In the genomic region with DNA sequence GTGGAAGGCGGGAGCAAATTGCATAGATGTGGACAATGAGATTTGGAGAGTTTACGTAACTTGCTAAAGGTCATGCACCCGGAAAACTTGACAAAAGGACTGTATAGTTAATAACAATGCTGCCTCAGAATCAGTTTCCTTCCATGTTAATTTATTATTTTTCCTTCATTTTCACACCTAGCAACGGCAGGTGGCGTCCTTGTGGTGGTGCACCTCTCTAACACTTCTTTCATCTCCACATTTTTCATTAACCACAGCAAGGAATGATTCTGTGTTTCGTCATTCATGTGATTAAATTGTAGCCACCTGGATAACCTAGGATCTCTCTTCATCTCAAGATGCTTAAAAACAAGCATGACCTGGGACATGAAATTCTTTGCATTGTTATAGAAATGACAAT, we compare ENCODE assay signal across 14 cellular contexts.
DNase-seq lines count a peak whose midpoint lies in the region; ATAC-seq and TF ChIP-seq lines count a peak whose summit lies in the region.
"Had no signal": no experiment of that assay in that cellular context is flagged by ENCODE, and none has a peak within 500 bp of the region (broad histone marks: within the 10 kb centered on the region; RNA-seq: fewer than 3 reads in every experiment).

No MANE protein-coding gene starts in this region.

- DNase-seq in left ventricle myocardium inferior (no peak), cardiac septum (ENCODE audit: low spot score) (no peak), NCI-H226 (peak; percentile 21), SW480 (ENCODE audit: low spot score) (peak; percentile 81), SKM-1 treated with dmso at 0.1 percent for 144 hours (lab: John Stamatoyannopoulos, UW; ENCODE audit: unreplicated experiment) (no peak), NCI-H2029 (lab: John Stamatoyannopoulos, UW) (no peak)
- DNase-seq in stimulated activated CD4-positive, alpha-beta T cell treated with anti-CD3 and anti-CD28 coated beads, Interleukin-4, amount 100 ng/mL, for 24 hours: no peak
- DNase-seq: activated T-cell treated with anti-CD3 and anti-CD28 coated beads for 4 hours, heart left ventricle, kidney glomerular epithelial cell, NCI-H1105 treated with DMSO at 0.1 percent for 48 hours, testis had no signal

- intact Hi-C loops in left ventricle myocardium inferior (cut with micrococcal nuclease) (no loop called here), cardiac septum (cut with DNase I) (no loop called here)

- no peaks in the 10 kb centered on the region for H3K36me3 ChIP-seq in left ventricle myocardium inferior
- H3K36me3 ChIP-seq: heart left ventricle had no signal

- TF ChIP-seq CTCF in left ventricle myocardium inferior (IDR thresholded peaks at IDR 0.05; ENCODE audit: borderline replicate concordance): peak; percentile 8

- H3K27ac ChIP-seq in left ventricle myocardium inferior (replicated peaks): no peak overlapping the region
- H3K27ac ChIP-seq: heart left ventricle, testis had no signal

- peaks cover 17% of the 10 kb centered on the region for H3K9me3 ChIP-seq in left ventricle myocardium inferior (replicated peaks)
- H3K9me3 ChIP-seq: testis had no signal

- H3K4me1 ChIP-seq in left ventricle myocardium inferior: no peaks in the 10 kb centered on the region
- H3K4me1 ChIP-seq: heart left ventricle, testis had no signal

- ATAC-seq in GM19455 (IDR thresholded peaks at IDR 0.05; ENCODE audit: unreplicated experiment): no peak
- ATAC-seq: esophagus mucosa, heart left ventricle had no signal

- no peak overlapping the region for H3K4me3 ChIP-seq in left ventricle myocardium inferior
- H3K4me3 ChIP-seq: heart left ventricle, testis had no signal

- H3K27me3 ChIP-seq in left ventricle myocardium inferior (ENCODE audit: low read depth): no peaks in the 10 kb centered on the region
- H3K27me3 ChIP-seq: heart left ventricle, testis had no signal

Comparison
In these comparisons a context has a peak if more than half of its experiments do, and no peak if none do; other contexts are left out.
1. DNase-seq: peak in NCI-H226 (single experiment) and SW480 (single experiment); none in left ventricle myocardium inferior (single experiment), cardiac septum (single experiment), SKM-1 treated with dmso at 0.1 percent for 144 hours (single experiment), NCI-H2029 (single experiment) and stimulated activated CD4-positive, alpha-beta T cell treated with anti-CD3 and anti-CD28 coated beads, Interleukin-4, amount 100 ng/mL, for 24 hours (single experiment).